Comparison of ENCODE assay signal across 26 cellular contexts in the genomic region with DNA sequence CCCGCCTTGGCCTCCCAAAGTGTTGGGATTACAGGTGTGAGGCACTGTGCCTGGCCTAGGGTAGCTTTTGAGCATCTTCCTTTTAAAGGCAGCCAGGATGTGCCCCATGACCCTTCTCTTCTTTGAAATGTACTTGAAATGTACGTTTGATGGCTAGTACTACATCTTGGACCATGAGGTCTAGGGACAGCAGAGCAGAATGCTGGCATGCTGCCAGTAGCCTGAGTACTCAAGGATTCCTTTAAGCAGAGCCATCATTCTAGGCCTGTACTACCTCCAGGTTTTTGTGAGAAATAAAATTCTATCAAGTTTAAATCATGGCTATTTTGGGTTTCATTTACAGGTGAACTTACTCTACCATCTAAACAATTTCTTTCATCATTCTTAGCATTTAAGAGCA. TPM values are rescaled to one million over a fixed set of nuclear protein-coding genes. Genes with fewer than 3 reads are reported as not detected.
DNase-seq lines count a peak whose midpoint lies in the region; ATAC-seq, FAIRE-seq and TF ChIP-seq lines count a peak whose summit lies in the region.
"Had no signal": no experiment of that assay in that cellular context is flagged by ENCODE, and none has a peak within 500 bp of the region (broad histone marks: within the 10 kb centered on the region; RNA-seq: fewer than 3 reads in every experiment).

No MANE protein-coding gene starts in this region.

- no peak overlapping the region for H3K4me3 Mint-ChIP-seq in osteocyte (ENCODE audit: unreplicated experiment)
- H3K4me3 Mint-ChIP-seq: T-cell had no signal

- intact Hi-C loops in pancreas (cut with DNase I): no loop called here

- no peak for FAIRE-seq in pancreas (lab: Jason Lieb, UNC)
- FAIRE-seq: A204.1, D721Med, GM19239, H54 had no signal

- no peak overlapping the region for H3K4ac ChIP-seq in trophoblast cell (ENCODE audit: low read depth, low read length)

- no peak overlapping the region for H3K27ac Mint-ChIP-seq in osteocyte (ENCODE audit: unreplicated experiment)
- H3K27ac Mint-ChIP-seq: CD4-positive, CD25-positive, alpha-beta regulatory T cell; T-cell had no signal

- H4K12ac ChIP-seq in trophoblast cell (ENCODE audit: low read depth, low read length): no peak overlapping the region

- H3K23ac ChIP-seq in trophoblast cell (ENCODE audit: low read length): no peak overlapping the region

- H2AFZ ChIP-seq in trophoblast cell (ENCODE audit: insufficient read depth, low read length, poor library complexity) (no peak overlapping the region), MM.1S (ENCODE audit: low read length) (no peak overlapping the region)
- H2AFZ ChIP-seq: PC-9 had no signal

- H3F3A ChIP-seq in MM.1S (ENCODE audit: insufficient read depth, low read length): 0 out of 2 replicates have a peak, but pooled peaks cover 4% of the 10 kb centered on the region

- no peaks in the 10 kb centered on the region for H3K36me3 Mint-ChIP-seq in osteocyte (ENCODE audit: unreplicated experiment)
- H3K36me3 Mint-ChIP-seq: CD4-positive, CD25-positive, alpha-beta regulatory T cell; T-cell had no signal

- TF ChIP-seq CTCF in osteocyte (IDR thresholded peaks at IDR 0.05) (no peak), pancreas (IDR thresholded peaks at IDR 0.05) (no peak), MM.1S (IDR thresholded peaks at IDR 0.05; ENCODE audit: low read length) (no peak)

- H3K79me1 ChIP-seq in trophoblast cell (ENCODE audit: low read length): peaks cover 2% of the 10 kb centered on the region

- H3K9ac ChIP-seq in trophoblast cell (ENCODE audit: low read length) (no peak overlapping the region), MM.1S (ENCODE audit: low read length) (no peak overlapping the region)
- H3K9ac ChIP-seq: BLaER1 had no signal

- no peaks in the 10 kb centered on the region for H3K9me2 ChIP-seq in MM.1S (replicated peaks; ENCODE audit: insufficient read depth, low read length)

- no peaks in the 10 kb centered on the region for H3K9me3 ChIP-seq in trophoblast cell (ENCODE audit: insufficient read depth, low read depth, low read length)
- no peaks in the 10 kb centered on the region for H3K9me3 ChIP-seq in pancreas
- no peaks in the 10 kb centered on the region for H3K9me3 ChIP-seq in MM.1S (replicated peaks; ENCODE audit: insufficient read depth, low read length)
- H3K9me3 ChIP-seq: BLaER1 had no signal

- no peak overlapping the region for H2AK5ac ChIP-seq in trophoblast cell (ENCODE audit: low read length)

- H2BK120ac ChIP-seq in trophoblast cell (ENCODE audit: insufficient read depth, low read length, poor library complexity): no peak overlapping the region

- H3K4me3 ChIP-seq in trophoblast cell (ENCODE audit: low read depth, low read length): no peak overlapping the region
- no peak overlapping the region for H3K4me3 ChIP-seq in pancreas
- H3K4me3 ChIP-seq in MM.1S (ENCODE audit: low read length): no peak overlapping the region
- H3K4me3 ChIP-seq: BLaER1, PC-9 had no signal

- no peak overlapping the region for H2BK12ac ChIP-seq in trophoblast cell (ENCODE audit: low read length)

- peaks cover 17% of the 10 kb centered on the region for H3K4me1 Mint-ChIP-seq in osteocyte (ENCODE audit: unreplicated experiment)

- H3K27me3 Mint-ChIP-seq in osteocyte (ENCODE audit: unreplicated experiment): peaks cover 44% of the 10 kb centered on the region

- H3K27ac ChIP-seq in trophoblast cell (ENCODE audit: low read depth, low read length) (no peak overlapping the region), pancreas (no peak overlapping the region), MM.1S (ENCODE audit: low read length) (no peak overlapping the region)
- H3K27ac ChIP-seq: BLaER1, PC-9 had no signal

- H4K20me1 ChIP-seq in MM.1S (ENCODE audit: insufficient read depth, low read length): no peaks in the 10 kb centered on the region

- peaks cover 0 to 8% of the 10 kb centered on the region in 2 experiments for H3K4me1 ChIP-seq in trophoblast cell (ENCODE audit: control insufficient read depth in 1 of 2, insufficient read depth in 2 of 2, low read length in 2 of 2)
- H3K4me1 ChIP-seq in pancreas: no peaks in the 10 kb centered on the region
- H3K4me1 ChIP-seq in MM.1S (ENCODE audit: low read length): peaks cover 13% of the 10 kb centered on the region

- ATAC-seq in pancreas: no peak
- ATAC-seq: T-cell had no signal

- peaks cover 18% of the 10 kb centered on the region for H3K27me3 ChIP-seq in trophoblast cell (ENCODE audit: insufficient read depth, low read length)
- H3K27me3 ChIP-seq in pancreas: no peaks in the 10 kb centered on the region
- no peaks in the 10 kb centered on the region for H3K27me3 ChIP-seq in MM.1S (replicated peaks; ENCODE audit: insufficient read depth, low read length)

- H3K18ac ChIP-seq in trophoblast cell (ENCODE audit: low read length): no peak overlapping the region

- H4K8ac ChIP-seq in trophoblast cell (ENCODE audit: low read depth, low read length): no peak overlapping the region

- DNase-seq in NCI-H2227 (lab: John Stamatoyannopoulos, UW; ENCODE audit: unreplicated experiment): peak; percentile 11
- DNase-seq in NCI-H2227 treated with DMSO at 0.1 percent for 48 hours (lab: John Stamatoyannopoulos, UW): no peak
- peak; percentile 19 for DNase-seq in HT-29 (ENCODE audit: low spot score)
- DNase-seq in RPMI8226: peak; percentile 38
- peak; percentile 51 for DNase-seq in osteocyte (ENCODE audit: extremely low spot score, unreplicated experiment)
- DNase-seq in trophoblast cell: no peak
- no peak for DNase-seq in pancreas
- no peak for DNase-seq in MM.1S
- DNase-seq: CD4-positive, CD25-positive, alpha-beta regulatory T cell; DMS79 treated with DMSO at 0.1 percent for 48 hours; KG1; NCI-H1092; NCI-H1436; NCI-H187; NCI-H2081 treated with DMSO at 0.1 percent for 48 hours; NCI-H446 treated with DMSO at 0.1 percent for 48 hours; NCI-H526; NK-92 treated with Interleukin-12 subunit alpha and Interleukin-12 subunit beta, amount 100 ng/mL, for 24 hours; PC-9; SHP77; T-cell had no signal

- H3K14ac ChIP-seq in trophoblast cell (ENCODE audit: low read length): no peak overlapping the region

- H2BK5ac ChIP-seq in trophoblast cell (ENCODE audit: low read depth, low read length, poor library complexity): no peak overlapping the region

- no peaks in the 10 kb centered on the region for H3K79me2 ChIP-seq in trophoblast cell (ENCODE audit: control insufficient read depth, insufficient read depth, low read length, poor library complexity)
- H3K79me2 ChIP-seq in MM.1S (ENCODE audit: low read length): no peaks in the 10 kb centered on the region

- H3K36me3 ChIP-seq in trophoblast cell (ENCODE audit: control insufficient read depth in 1 of 2, insufficient read depth in 2 of 2, low read length in 2 of 2) (no peaks in the 10 kb centered on the region), pancreas (no peaks in the 10 kb centered on the region), MM.1S (replicated peaks; ENCODE audit: insufficient read depth, low read length) (no peaks in the 10 kb centered on the region)
- H3K36me3 ChIP-seq: BLaER1 had no signal

- H3K4me2 ChIP-seq in trophoblast cell (ENCODE audit: low read length) (no peak overlapping the region), MM.1S (ENCODE audit: low read depth, low read length) (no peak overlapping the region)
- H3K4me2 ChIP-seq: BLaER1, PC-9 had no signal

- no peak overlapping the region for H4K91ac ChIP-seq in trophoblast cell (ENCODE audit: low read depth, low read length)

- no peaks in the 10 kb centered on the region for H3K9me3 Mint-ChIP-seq in osteocyte (ENCODE audit: unreplicated experiment)
- H3K9me3 Mint-ChIP-seq: T-cell had no signal

- no CpG with 5 or more reads among the region's 2 CpGs for WGBS in trophoblast cell (ENCODE audit: extremely low coverage, insufficient coverage, insufficient read length)
- 67 to 75% methylated on average over 2 of the region's 2 CpGs for WGBS in pancreas, 2 donors

RNA-seq across cellular contexts. Expression of gene EML6, which starts 2.9 kb away (rescaled TPM):
- 3.0 and 3.1 TPM in 2 replicates for total RNA-seq in HT-29 (2014; rRNA removed; shearing (Covaris generic))
- total RNA-seq in osteocyte: 0.42 and 1.1 TPM in 2 replicates
- 0.32 and 0.45 TPM in 2 replicates for polyA plus RNA-seq in trophoblast cell (2013)
- 1 to 10 TPM; 1.2 to 2.9 (median 2.1) TPM for total RNA-seq in pancreas
- polyA plus RNA-seq in pancreas: 1 to 10 TPM; 2.3 to 4.9 TPM

Comparison
In these comparisons a context has a peak if more than half of its experiments do, and no peak if none do; other contexts are left out.
1. DNase-seq: peak in NCI-H2227 (single experiment), HT-29 (single experiment), RPMI8226 (single experiment) and osteocyte (single experiment); none in NCI-H2227 treated with DMSO at 0.1 percent for 48 hours (single experiment), trophoblast cell (0 of 2), pancreas (0 of 6) and MM.1S (single experiment).